Comparison of ENCODE assay signal across 1 cellular context in genomic region chr13:91347212-91347995, GRCh38.
TF ChIP-seq lines count a peak whose summit lies in the region.

Gene MIR17HG (plus strand): TSS chr13:91347687.

TF ChIP-seq in HepG2, 621 proteins besides CTCF, POLR2A, EP300 and RAD21 (continued from another document):
- peak; percentile 43; the same call in 1 of the 2 replicates for TF ChIP-seq ARID5B (CRISPR knock-in tag; IDR thresholded peaks at IDR 0.05)
- peak; percentile 50 for TF ChIP-seq ASH2L (IDR thresholded peaks at IDR 0.05; ENCODE audit: insufficient read length, low read depth, low read length)
- TF ChIP-seq AKAP8 (CRISPR knock-in tag; IDR thresholded peaks at IDR 0.05): no peak
- no peak for TF ChIP-seq RORA (CRISPR knock-in tag; IDR thresholded peaks at IDR 0.05)
- TF ChIP-seq DNMT3B (CRISPR knock-in tag; conservative IDR thresholded peaks at IDR 0.05): 0 out of 2 replicates have a peak, but pooled peaks have one; percentile 19
- peak; percentile 46; the same call in 1 of the 2 replicates for TF ChIP-seq ZBTB26 (CRISPR knock-in tag; IDR thresholded peaks at IDR 0.05; ENCODE audit: borderline replicate concordance)
- no peak; the same call in 1 of the 2 replicates for TF ChIP-seq SOX13 (IDR thresholded peaks at IDR 0.05)
- TF ChIP-seq SOX13 (CRISPR knock-in tag; conservative IDR thresholded peaks at IDR 0.05 in 1 of 2, IDR thresholded peaks at IDR 0.05 in 1 of 2): 0 out of 4 replicates have a peak, but pooled peaks of 1 of the 2 experiments have one; percentile 3
- TF ChIP-seq ZNF317 (CRISPR knock-in tag; IDR thresholded peaks at IDR 0.05): 0 out of 2 replicates have a peak, but pooled peaks have one; percentile 58
- no peak for TF ChIP-seq DNMT1 (CRISPR knock-in tag; IDR thresholded peaks at IDR 0.05)
- peak; percentile 13; the same call in 1 of the 2 replicates for TF ChIP-seq ZNF792 (CRISPR knock-in tag; IDR thresholded peaks at IDR 0.05)
- no peak for TF ChIP-seq PTBP1 (IDR thresholded peaks at IDR 0.05; ENCODE audit: low read depth, low read length, poor library complexity, severe bottlenecking)
- TF ChIP-seq FOXK1 (CRISPR knock-in tag; IDR thresholded peaks at IDR 0.05; ENCODE audit: borderline replicate concordance, low read depth): peak; percentile 64
- TF ChIP-seq ZFYVE20 (CRISPR knock-in tag; IDR thresholded peaks at IDR 0.05; ENCODE audit: borderline replicate concordance, low read depth): 0 out of 2 replicates have a peak, but pooled peaks have one; percentile 81
- 0 out of 2 replicates have a peak, but pooled peaks have one; percentile 37 for TF ChIP-seq ESRRA (CRISPR knock-in tag; IDR thresholded peaks at IDR 0.05; ENCODE audit: low read depth)
- TF ChIP-seq THAP7 (CRISPR knock-in tag; IDR thresholded peaks at IDR 0.05): no peak
- peak; percentile 24 for TF ChIP-seq MTF1 (CRISPR knock-in tag; IDR thresholded peaks at IDR 0.05)
- peak; percentile 70; the same call in 1 of the 2 replicates for TF ChIP-seq ZBTB7B (CRISPR knock-in tag; IDR thresholded peaks at IDR 0.05)
- no peak for TF ChIP-seq FOSL1 (CRISPR knock-in tag; IDR thresholded peaks at IDR 0.05; ENCODE audit: borderline replicate concordance)
- 0 out of 2 replicates have a peak, but pooled peaks have one; percentile 23 for TF ChIP-seq GATA4 (IDR thresholded peaks at IDR 0.05; ENCODE audit: borderline replicate concordance, low read depth)
- TF ChIP-seq ISX (CRISPR knock-in tag; conservative IDR thresholded peaks at IDR 0.05): no peak
